1 cellular context compared by ENCODE assay signal in genomic region chr5:3709058-3709723, GRCh38.
TF ChIP-seq lines count a peak whose summit lies in the region.

No MANE protein-coding gene starts in this region.

TF ChIP-seq in GM23338, 12 proteins besides CTCF, POLR2A, EP300 and RAD21 (continued from another document):
- TF ChIP-seq ETS1 (IDR thresholded peaks at IDR 0.05) (no peak), REST (IDR thresholded peaks at IDR 0.05; ENCODE audit: unreplicated experiment) (no peak), NANOG (IDR thresholded peaks at IDR 0.05; ENCODE audit: borderline replicate concordance) (no peak)
